ENCODE assay signal across 9 cellular contexts in the genomic region with DNA sequence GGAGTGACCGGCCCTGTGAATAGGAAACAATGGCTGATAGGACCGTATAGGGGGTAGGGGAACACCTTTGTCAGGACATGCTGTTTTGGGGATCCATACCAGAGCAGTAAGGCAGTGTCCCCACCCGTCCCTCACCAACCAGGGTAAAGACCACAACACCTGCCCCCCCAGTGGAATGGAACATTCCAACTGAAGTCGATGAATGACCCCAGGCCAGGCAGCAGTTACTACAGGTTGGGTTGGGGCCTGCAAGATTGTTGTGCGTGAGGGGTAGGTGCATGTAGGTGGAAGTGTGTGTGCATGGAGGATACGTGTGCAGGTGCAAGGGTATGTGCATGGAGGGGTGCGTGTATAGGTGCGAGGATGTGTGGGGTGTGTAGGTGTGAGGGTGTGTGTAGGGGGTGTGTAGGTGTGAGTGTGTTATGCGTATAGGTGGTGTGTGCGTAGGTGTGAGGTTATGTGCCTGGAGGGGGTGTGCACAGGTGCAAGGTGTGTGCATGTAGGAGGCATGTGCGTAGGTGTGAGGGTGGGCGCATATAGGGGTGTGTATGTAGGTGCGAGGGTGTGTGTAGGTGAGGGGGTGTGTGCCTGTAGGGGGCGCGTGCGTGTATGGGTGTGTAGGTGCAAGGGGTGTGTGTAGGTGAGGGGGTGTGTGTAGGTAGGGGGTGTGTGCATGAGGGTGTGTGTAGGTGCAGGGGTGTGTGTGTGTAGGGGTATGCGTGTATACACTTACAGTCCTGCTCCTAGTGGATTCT. TPM values are rescaled to one million over a fixed set of nuclear protein-coding genes. Genes with fewer than 3 reads are reported as not detected.
DNase-seq lines count a peak whose midpoint lies in the region; ATAC-seq, FAIRE-seq and TF ChIP-seq lines count a peak whose summit lies in the region.
"Had no signal": no experiment of that assay in that cellular context is flagged by ENCODE, and none has a peak within 500 bp of the region (broad histone marks: within the 10 kb centered on the region; RNA-seq: fewer than 3 reads in every experiment).

No MANE protein-coding gene starts in this region.

- no peak for TF ChIP-seq CTCF in breast epithelium (IDR thresholded peaks at IDR 0.05)

- peak overlapping the region; percentile 81 to 97 (median 90) for H3K27ac Mint-ChIP-seq in naive thymus-derived CD8-positive, alpha-beta T cell

- no peak for ATAC-seq in naive thymus-derived CD8-positive, alpha-beta T cell
- ATAC-seq in GM21717 (IDR thresholded peaks at IDR 0.05; ENCODE audit: unreplicated experiment) (no peak), HG03280 (IDR thresholded peaks at IDR 0.05; ENCODE audit: unreplicated experiment) (no peak)

- peaks cover 63 to 99% (median 91%) of the 10 kb centered on the region in 11 experiments for H4K20me1 ChIP-seq in BLaER1 treated with 17β-estradiol and CSF1 and Interleukin-3, amounts not matched to agents 10 nM and 100 nM

- FAIRE-seq in H54 (lab: Jason Lieb, UNC), result no peak

- no peaks in the 10 kb centered on the region for H3K9me3 Mint-ChIP-seq in naive thymus-derived CD8-positive, alpha-beta T cell

- H3K4me1 ChIP-seq in BLaER1 treated with 17β-estradiol and CSF1 and Interleukin-3, amounts not matched to agents 10 nM and 100 nM, result peaks cover 79 to 93% (median 86%) of the 10 kb centered on the region in 10 experiments
- H3K4me1 ChIP-seq in breast epithelium, result peaks cover 8 to 15% of the 10 kb centered on the region in 2 donors

- intact Hi-C loops in breast epithelium (cut with DNase I; ENCODE audit: low total_unique reads), result no loop called here

- H3K27me3 Mint-ChIP-seq in naive thymus-derived CD8-positive, alpha-beta T cell, result no peaks in the 10 kb centered on the region

- no peaks in the 10 kb centered on the region for H3K27me3 ChIP-seq in BLaER1 treated with 17β-estradiol and CSF1 and Interleukin-3, amounts not matched to agents 10 nM and 100 nM
- no peaks in the 10 kb centered on the region for H3K27me3 ChIP-seq in breast epithelium
- H3K27me3 ChIP-seq: uterus had no signal

- peak overlapping the region in 9 of 11 experiments; percentile 90 to 99 (median 97); a peak in 16 of 22 replicates for H3K27ac ChIP-seq in BLaER1 treated with 17β-estradiol and CSF1 and Interleukin-3, amounts not matched to agents 10 nM and 100 nM
- H3K27ac ChIP-seq in breast epithelium, result peak overlapping the region in 1 of 2 donors; percentile 94

- H3K9ac ChIP-seq in BLaER1 treated with 17β-estradiol and CSF1 and Interleukin-3, amounts not matched to agents 10 nM and 100 nM, result peak overlapping the region; percentile 60 to 95 (median 91); a peak in 20 of 22 replicates

- no peaks in the 10 kb centered on the region for H3K9me3 ChIP-seq in BLaER1 treated with 17β-estradiol and CSF1 and Interleukin-3, amounts not matched to agents 10 nM and 100 nM (replicated peaks in 1 of 11)
- H3K9me3 ChIP-seq in breast epithelium, result no peaks in the 10 kb centered on the region
- H3K9me3 ChIP-seq: uterus had no signal

- TF ChIP-seq POLR2A in breast epithelium (IDR thresholded peaks at IDR 0.05), result no peak
- no peak for TF ChIP-seq POLR2A in H54 (IDR thresholded peaks at IDR 0.05; ENCODE audit: low read depth, low read length)

- H3K4me1 Mint-ChIP-seq in naive thymus-derived CD8-positive, alpha-beta T cell, result peaks cover 29 to 72% (median 65%) of the 10 kb centered on the region in 4 donors

- H3K4me3 ChIP-seq in BLaER1 treated with 17β-estradiol and CSF1 and Interleukin-3, amounts not matched to agents 10 nM and 100 nM, result peak overlapping the region; percentile 57 to 86 (median 76); a peak in 18 of 20 replicates
- H3K4me3 ChIP-seq in Jurkat, Clone E6-1 (ENCODE audit: low read length), result peak overlapping the region; percentile 84
- peak overlapping the region in 2 of 3 donors; percentile 81 to 88 for H3K4me3 ChIP-seq in breast epithelium

- peak overlapping the region; percentile 83 to 100 (median 97) for H3K4me2 ChIP-seq in BLaER1 treated with 17β-estradiol and CSF1 and Interleukin-3, amounts not matched to agents 10 nM and 100 nM

- peaks cover 26 to 76% (median 52%) of the 10 kb centered on the region in 11 experiments for H3K36me3 ChIP-seq in BLaER1 treated with 17β-estradiol and CSF1 and Interleukin-3, amounts not matched to agents 10 nM and 100 nM
- H3K36me3 ChIP-seq in breast epithelium, result no peaks in the 10 kb centered on the region
- H3K36me3 ChIP-seq: uterus had no signal

- H3K36me3 Mint-ChIP-seq in naive thymus-derived CD8-positive, alpha-beta T cell, result no peaks in the 10 kb centered on the region

- H3K4me3 Mint-ChIP-seq in naive thymus-derived CD8-positive, alpha-beta T cell, result peak overlapping the region; percentile 58 to 93 (median 84)

- peak; percentile 16 for DNase-seq in Jurkat, Clone E6-1 (ENCODE audit: low read depth, low spot score)
- DNase-seq in breast epithelium (ENCODE audit: low spot score in 2 of 2) (no peak), T-helper 9 cell (no peak), H54 (ENCODE audit: insufficient read length, low spot score) (no peak)
- DNase-seq in naive thymus-derived CD8-positive, alpha-beta T cell, result no peak
- DNase-seq: uterus had no signal

- POLR2A ChIA-PET in naive thymus-derived CD8-positive, alpha-beta T cell (lab: Charles Lee), result interaction anchor here (0.6 to 2.5 kb wide), 7 partner anchors 48 to 1792 kb away, joined by 3 to 19 read pairs (median 8); partner anchors contain the start of genes DRG1, PATZ1 and PIK3IP1

RNA-seq across cellular contexts. Expression of gene PISD, which starts 32.9 kb away (rescaled TPM):
- polyA plus RNA-seq in Jurkat, Clone E6-1 (2012; ENCODE audit: insufficient read depth, insufficient read length), result 32.9 TPM
- 10 to 100 TPM; 49.6 to 58.7 (median 57.0) TPM for total RNA-seq in breast epithelium
- 10 to 100 TPM; 35.2 to 36.6 TPM for total RNA-seq in naive thymus-derived CD8-positive, alpha-beta T cell
- polyA plus RNA-seq in naive thymus-derived CD8-positive, alpha-beta T cell, result 10 to 100 TPM; 12.7 to 21.0 (median 17.7) TPM
